14 cellular contexts compared by ENCODE assay signal in the genomic region with DNA sequence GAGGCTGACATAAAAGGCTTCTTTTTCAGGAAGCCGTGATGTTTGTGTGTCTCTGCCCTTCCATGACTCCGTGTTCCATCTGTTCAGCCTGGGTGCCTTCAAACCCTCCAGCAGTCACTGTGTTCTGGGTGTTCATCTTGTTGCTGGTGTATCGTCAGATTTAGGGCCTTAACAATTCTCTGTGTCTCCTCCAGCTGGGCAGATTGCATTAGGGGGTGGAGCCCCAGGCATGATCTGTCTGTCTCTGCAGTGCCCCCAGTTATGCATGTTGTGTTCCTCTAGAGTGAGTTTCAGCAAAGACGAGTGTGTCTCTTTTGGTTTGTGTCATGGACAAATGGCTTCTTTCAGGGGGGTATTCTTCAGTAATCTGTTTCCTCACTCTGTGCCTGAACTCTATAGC.
DNase-seq lines count a peak whose midpoint lies in the region; ATAC-seq and TF ChIP-seq lines count a peak whose summit lies in the region.
"Had no signal": no experiment of that assay in that cellular context is flagged by ENCODE, and none has a peak within 500 bp of the region (broad histone marks: within the 10 kb centered on the region; RNA-seq: fewer than 3 reads in every experiment).

No MANE protein-coding gene starts in this region.

- H3K9me3 ChIP-seq in BLaER1 (no peaks in the 10 kb centered on the region), SJSA1 (replicated peaks) (no peaks in the 10 kb centered on the region; the same call in 1 of the 2 replicates), mesenchymal stem cell (ENCODE audit: control insufficient read depth, low read length) (no peaks in the 10 kb centered on the region)
- H3K9me3 ChIP-seq: pancreas, uterus had no signal

- DNase-seq in GM23338 (ENCODE audit: low spot score) (no peak), SJSA1 (ENCODE audit: low read depth in 1 of 2, low spot score in 2 of 2) (peak in 1 of 2 experiments; percentile 35), mesenchymal stem cell (peak; percentile 73), DMS53 (lab: John Stamatoyannopoulos, UW) (no peak), GM13977 (ENCODE audit: low spot score) (no peak)
- DNase-seq in activated T-cell treated with anti-CD3 and anti-CD28 coated beads, Interleukin-2, amount 50 U/mL, for 48 hours: no peak
- DNase-seq: activated naive CD4-positive, alpha-beta T cell treated with anti-CD3 and anti-CD28 coated beads, Interleukin-2, amount 50 U/mL, for 16 hours; cerebellar nuclear complex; DMS79; OCI-M1; pancreas; uterus had no signal

- H3K4me3 ChIP-seq in BLaER1 (no peak overlapping the region), GM23338 (no peak overlapping the region), SJSA1 (no peak overlapping the region), mesenchymal stem cell (ENCODE audit: insufficient read depth in 1 of 2, low read depth in 1 of 2, low read length in 2 of 2) (no peak overlapping the region)
- H3K4me3 ChIP-seq: pancreas, uterus had no signal

- TF ChIP-seq CTCF in GM23338 (conservative IDR thresholded peaks at IDR 0.05; ENCODE audit: low read depth in 2 of 2): no peak
- no peak for TF ChIP-seq CTCF in GM13977 (IDR thresholded peaks at IDR 0.05; ENCODE audit: extremely low read depth, insufficient read depth, missing control alignments)

- H3K36me3 Mint-ChIP-seq in GM23338 (ENCODE audit: low read depth): no peaks in the 10 kb centered on the region

- H3K27ac ChIP-seq in BLaER1 (no peak overlapping the region), GM23338 (ENCODE audit: low read depth) (0 out of 2 replicates have a peak overlapping the region, but pooled peaks have one; percentile 24), SJSA1 (peak overlapping the region; percentile 59), mesenchymal stem cell (ENCODE audit: low read length, poor library complexity, severe bottlenecking) (peak overlapping the region; percentile 34)
- H3K27ac ChIP-seq: pancreas, uterus had no signal

- no peaks in the 10 kb centered on the region for H3K9me3 Mint-ChIP-seq in GM23338

- peak overlapping the region; percentile 62 to 88 for H3K18ac ChIP-seq in mesenchymal stem cell (ENCODE audit: low read depth in 1 of 2, low read length in 2 of 2)

- no peaks in the 10 kb centered on the region for H4K20me1 ChIP-seq in BLaER1
- H4K20me1 ChIP-seq in GM23338 (replicated peaks; ENCODE audit: insufficient read depth): no peaks in the 10 kb centered on the region

- peak overlapping the region in 1 of 2 experiments; percentile 50 for H3K23ac ChIP-seq in mesenchymal stem cell (ENCODE audit: low read length in 2 of 2)

- in situ Hi-C loops in GM13977 (cut with MboI; ENCODE audit: low pct_unique_long_range_greater_than_20kb, low sequenced_read_pairs, unreplicated experiment): no loop called here

- peaks cover 15% of the 10 kb centered on the region for H3K4me1 ChIP-seq in BLaER1
- peaks cover 7% of the 10 kb centered on the region; the same call in 1 of the 2 replicates for H3K4me1 ChIP-seq in GM23338 (ENCODE audit: insufficient read depth)
- H3K4me1 ChIP-seq in SJSA1 (replicated peaks): peaks cover 18% of the 10 kb centered on the region
- H3K4me1 ChIP-seq in mesenchymal stem cell (ENCODE audit: control insufficient read depth, insufficient read depth, low read depth, low read length): peaks cover 3% of the 10 kb centered on the region
- H3K4me1 ChIP-seq: pancreas, uterus had no signal

- H2AFZ ChIP-seq in GM23338 (peak overlapping the region; percentile 83; the same call in 1 of the 2 replicates), mesenchymal stem cell (ENCODE audit: low read depth, low read length) (no peak overlapping the region)

- H4K91ac ChIP-seq in mesenchymal stem cell (ENCODE audit: low read length): peak overlapping the region; percentile 94

- no peaks in the 10 kb centered on the region for H3K79me1 ChIP-seq in mesenchymal stem cell (replicated peaks; ENCODE audit: low read length, poor library complexity, severe bottlenecking)

- H3K4me1 Mint-ChIP-seq in GM23338: peaks cover 10% of the 10 kb centered on the region

- no peaks in the 10 kb centered on the region for H3K36me3 ChIP-seq in BLaER1
- H3K36me3 ChIP-seq in GM23338 (ENCODE audit: insufficient read depth): no peaks in the 10 kb centered on the region
- no peaks in the 10 kb centered on the region for H3K36me3 ChIP-seq in SJSA1
- no peaks in the 10 kb centered on the region for H3K36me3 ChIP-seq in mesenchymal stem cell (ENCODE audit: control insufficient read depth in 1 of 2, insufficient read depth in 2 of 2, low read depth in 1 of 2, low read length in 2 of 2)
- H3K36me3 ChIP-seq: pancreas, uterus had no signal

- H3K14ac ChIP-seq in mesenchymal stem cell (ENCODE audit: low read length in 2 of 2): peak overlapping the region in 1 of 2 experiments; percentile 57

- no peak overlapping the region for H2AK5ac ChIP-seq in mesenchymal stem cell (ENCODE audit: low read length, severe bottlenecking)

- H3K4me2 ChIP-seq in BLaER1 (peak overlapping the region; percentile 51), GM23338 (no peak overlapping the region), mesenchymal stem cell (ENCODE audit: low read length, poor library complexity, severe bottlenecking) (no peak overlapping the region)

- no peaks in the 10 kb centered on the region for H3K27me3 Mint-ChIP-seq in GM23338 (ENCODE audit: insufficient read depth, low read depth, poor library complexity)

- H3K27ac Mint-ChIP-seq in GM23338: no peak overlapping the region

- peak overlapping the region; percentile 77 for H2BK15ac ChIP-seq in mesenchymal stem cell (ENCODE audit: low read depth, poor library complexity, severe bottlenecking)

- 44% methylated on average over 4 of the region's 4 CpGs for WGBS in mesenchymal stem cell

- H3K9ac ChIP-seq in BLaER1 (no peak overlapping the region), mesenchymal stem cell (ENCODE audit: low read length) (no peak overlapping the region)

- no peaks in the 10 kb centered on the region for H3K27me3 ChIP-seq in BLaER1
- H3K27me3 ChIP-seq in GM23338 (ENCODE audit: insufficient read depth): no peaks in the 10 kb centered on the region
- H3K27me3 ChIP-seq in SJSA1 (replicated peaks): no peaks in the 10 kb centered on the region
- no peaks in the 10 kb centered on the region for H3K27me3 ChIP-seq in mesenchymal stem cell (ENCODE audit: control insufficient read depth in 1 of 2, insufficient read depth in 1 of 2, low read length in 2 of 2)
- H3K27me3 ChIP-seq: pancreas, uterus had no signal

- H3K4me3 Mint-ChIP-seq in GM23338: no peak overlapping the region

- H3F3A ChIP-seq in GM23338 (replicated peaks; ENCODE audit: low read depth): no peaks in the 10 kb centered on the region

- peaks cover 12% of the 10 kb centered on the region; the same call in 1 of the 2 replicates for H3K9me2 ChIP-seq in GM23338 (ENCODE audit: insufficient read depth)

- peak overlapping the region; percentile 91 to 93 for H3K4ac ChIP-seq in mesenchymal stem cell (ENCODE audit: low read depth in 1 of 2, low read length in 2 of 2)

- H4K8ac ChIP-seq in mesenchymal stem cell (ENCODE audit: low read length): peak overlapping the region; percentile 87

- ATAC-seq in GM23338: peak; percentile 45
- no peak for ATAC-seq in GM21825 (IDR thresholded peaks at IDR 0.05; ENCODE audit: unreplicated experiment)
- ATAC-seq: pancreas had no signal

- no peak overlapping the region for H2BK5ac ChIP-seq in mesenchymal stem cell (ENCODE audit: low read depth, low read length, poor library complexity, severe bottlenecking)

- H3K79me2 ChIP-seq in GM23338 (replicated peaks; ENCODE audit: insufficient read depth): no peaks in the 10 kb centered on the region

- H2BK120ac ChIP-seq in mesenchymal stem cell (ENCODE audit: low read depth, low read length): peak overlapping the region; percentile 94

- peak overlapping the region; percentile 23 to 82 for H2BK12ac ChIP-seq in mesenchymal stem cell (ENCODE audit: low read length in 2 of 2)

TF ChIP-seq in GM23338, 12 proteins besides CTCF, POLR2A, EP300 and RAD21:
- TF ChIP-seq CREB1 (CRISPR knock-in tag; IDR thresholded peaks at IDR 0.05; ENCODE audit: low read depth) (no peak), EZH2 (IDR thresholded peaks at IDR 0.05; ENCODE audit: low read depth, unreplicated experiment) (no peak)
TF ChIP-seq in GM23338: peak in this region for 0.
